In genomic region chr4:74456056-74456744, GRCh38 we compare ENCODE assay signal across 26 cellular contexts. TPM values are rescaled to one million over a fixed set of nuclear protein-coding genes. Genes with fewer than 3 reads are reported as not detected.
"Had no signal": no experiment of that assay in that cellular context is flagged by ENCODE, and none has a peak within 500 bp of the region (broad histone marks: within the 10 kb centered on the region; RNA-seq: fewer than 3 reads in every experiment).

No MANE protein-coding gene starts in this region.

- H3K27me3 ChIP-seq: body of pancreas, ovary, upper lobe of right lung had no signal

- H3K36me3 ChIP-seq: left ventricle myocardium inferior, ovary, thoracic aorta, upper lobe of right lung had no signal

- H3K9me3 ChIP-seq: body of pancreas, ovary, psoas muscle, upper lobe of right lung had no signal

- H3K27ac Mint-ChIP-seq: activated CD4-positive, alpha-beta memory T cell treated with anti-CD3 and anti-CD28 coated beads, Interleukin-2, amount 10 ng/mL, durations not matched to agents 7 days and 5 days; activated CD8-positive, alpha-beta memory T cell treated with anti-CD3 and anti-CD28 coated beads, Interleukin-2, amount 10 ng/mL, durations not matched to agents 7 days and 5 days; activated naive CD8-positive, alpha-beta T cell treated with anti-CD3 and anti-CD28 coated beads, Interleukin-2, amount 10 ng/mL, durations not matched to agents 7 days and 5 days; activated T-helper 2 cell treated with anti-CD3 and anti-CD28 coated beads, Interferon-gamma antibody, Interleukin-2, Interleukin-4, amounts not matched to agents 10 μg/mL and 5 μg/mL and 100 μg/mL, durations not matched to agents 14 hours and 24 hours and 36 hours; memory B cell; naive thymus-derived CD8-positive, alpha-beta T cell; stimulated activated memory B cell treated with anti-CD40 and anti-IgM and Interleukin-4, amounts not matched to agents 10 μg/mL and 1 μg/mL and 100 μg/mL, for 72 hours had no signal

- H3K4me1 ChIP-seq: body of pancreas, left ventricle myocardium inferior, psoas muscle, upper lobe of right lung had no signal

- ATAC-seq: activated CD8-positive, alpha-beta memory T cell treated with anti-CD3 and anti-CD28 coated beads, Interleukin-2, amount 10 ng/mL, durations not matched to agents 7 days and 5 days; body of pancreas; naive thymus-derived CD8-positive, alpha-beta T cell; psoas muscle; sciatic nerve; stimulated activated memory B cell treated with anti-CD40 and anti-IgM and Interleukin-4, amounts not matched to agents 10 μg/mL and 1 μg/mL and 100 μg/mL, for 72 hours; upper lobe of right lung had no signal

- H3K36me3 Mint-ChIP-seq: activated CD8-positive, alpha-beta memory T cell treated with anti-CD3 and anti-CD28 coated beads, Interleukin-2, amount 10 ng/mL, durations not matched to agents 7 days and 5 days; activated naive CD8-positive, alpha-beta T cell treated with anti-CD3 and anti-CD28 coated beads, Interleukin-2, amount 10 ng/mL, durations not matched to agents 7 days and 5 days had no signal

- H3K4me3 Mint-ChIP-seq: activated CD4-positive, alpha-beta memory T cell treated with anti-CD3 and anti-CD28 coated beads, Interleukin-2, amount 10 ng/mL, durations not matched to agents 7 days and 5 days; activated CD8-positive, alpha-beta memory T cell treated with anti-CD3 and anti-CD28 coated beads, Interleukin-2, amount 10 ng/mL, durations not matched to agents 7 days and 5 days; activated naive CD8-positive, alpha-beta T cell treated with anti-CD3 and anti-CD28 coated beads, Interleukin-2, amount 10 ng/mL, durations not matched to agents 7 days and 5 days; central memory CD8-positive, alpha-beta T cell; memory B cell; naive thymus-derived CD8-positive, alpha-beta T cell; stimulated activated memory B cell treated with anti-CD40 and anti-IgM and Interleukin-4, amounts not matched to agents 10 μg/mL and 1 μg/mL and 100 μg/mL, for 72 hours had no signal

- H3K4me2 ChIP-seq: smooth muscle cell had no signal

- H3K4me1 Mint-ChIP-seq: activated CD4-positive, alpha-beta memory T cell treated with anti-CD3 and anti-CD28 coated beads, Interleukin-2, amount 10 ng/mL, durations not matched to agents 7 days and 5 days; activated CD8-positive, alpha-beta memory T cell treated with anti-CD3 and anti-CD28 coated beads, Interleukin-2, amount 10 ng/mL, durations not matched to agents 7 days and 5 days; activated naive CD8-positive, alpha-beta T cell treated with anti-CD3 and anti-CD28 coated beads, Interleukin-2, amount 10 ng/mL, durations not matched to agents 7 days and 5 days; central memory CD8-positive, alpha-beta T cell; memory B cell; naive thymus-derived CD8-positive, alpha-beta T cell; stimulated activated memory B cell treated with anti-CD40 and anti-IgM and Interleukin-4, amounts not matched to agents 10 μg/mL and 1 μg/mL and 100 μg/mL, for 72 hours had no signal

- H3K4me3 ChIP-seq: body of pancreas, left ventricle myocardium inferior, ovary, psoas muscle, smooth muscle cell, thoracic aorta, upper lobe of right lung had no signal

- H3K9me3 Mint-ChIP-seq: activated naive CD8-positive, alpha-beta T cell treated with anti-CD3 and anti-CD28 coated beads, Interleukin-2, amount 10 ng/mL, durations not matched to agents 7 days and 5 days; activated T-helper 2 cell treated with anti-CD3 and anti-CD28 coated beads, Interferon-gamma antibody, Interleukin-2, Interleukin-4, amounts not matched to agents 10 μg/mL and 5 μg/mL and 100 μg/mL, durations not matched to agents 14 hours and 24 hours and 36 hours had no signal

- DNase-seq: activated CD4-positive, alpha-beta memory T cell treated with anti-CD3 and anti-CD28 coated beads, Interleukin-2, amount 10 ng/mL, durations not matched to agents 7 days and 5 days; activated CD4-positive, alpha-beta T cell treated with anti-CD3 and anti-CD28 coated beads for 48 hours; activated CD4-positive, CD25-positive, alpha-beta regulatory T cell; activated CD8-positive, alpha-beta memory T cell treated with anti-CD3 and anti-CD28 coated beads, Interleukin-2, amount 10 ng/mL, durations not matched to agents 7 days and 5 days; activated naive CD4-positive, alpha-beta T cell treated with Interleukin-2 at 50 U/mL for 16 hours; activated naive CD8-positive, alpha-beta T cell treated with anti-CD3 and anti-CD28 coated beads, Interleukin-2, amount 10 ng/mL, durations not matched to agents 7 days and 5 days; activated T-cell treated with anti-CD3 and anti-CD28 coated beads, Interleukin-2, amount 50 U/mL, for 1 hour; body of pancreas; effector CD4-positive, alpha-beta T cell; hypothalamus; kidney; left ventricle myocardium inferior; naive thymus-derived CD8-positive, alpha-beta T cell; ovary; psoas muscle; stimulated activated CD4-positive, alpha-beta T cell treated with anti-CD3 and anti-CD28 coated beads, Interleukin-4, amount 100 ng/mL, for 4 hours; T1000; upper lobe of right lung had no signal

- H3K27ac ChIP-seq: body of pancreas, left ventricle myocardium inferior, ovary, psoas muscle, thoracic aorta, upper lobe of right lung had no signal

RNA-seq across cellular contexts. Expression of gene AREG, which starts 11.3 kb away (rescaled TPM):
- total RNA-seq: frontal cortex had no signal
